11 cellular contexts compared by ENCODE assay signal in genomic region chr16:54193013-54193655, GRCh38.
A peak's percentile ranks its signal among the peaks of the same experiment; 100 is the strongest.
DNase-seq lines count a peak whose midpoint lies in the region; ATAC-seq and TF ChIP-seq lines count a peak whose summit lies in the region.
"Had no signal": no experiment of that assay in that cellular context is flagged by ENCODE, and none has a peak within 500 bp of the region (broad histone marks: within the 10 kb centered on the region; RNA-seq: fewer than 3 reads in every experiment).

No MANE protein-coding gene starts in this region.

- H3K4me1 ChIP-seq in iPS-15b (ENCODE audit: control insufficient read depth, insufficient read depth, low read length) (peaks cover 3% of the 10 kb centered on the region), skeletal muscle satellite cell (ENCODE audit: control insufficient read depth, insufficient read depth, low read length) (peaks cover 17% of the 10 kb centered on the region), mucosa of descending colon (ENCODE audit: low read depth) (no peaks in the 10 kb centered on the region)

- TF ChIP-seq CTCF in NB4 (IDR thresholded peaks at IDR 0.05; ENCODE audit: low read depth, low read length) (no peak), mucosa of descending colon (IDR thresholded peaks at IDR 0.05) (no peak)

- H3K9me3 ChIP-seq in iPS-15b (ENCODE audit: control insufficient read depth, insufficient read depth, low read length), result no peaks in the 10 kb centered on the region
- H3K9me3 ChIP-seq in skeletal muscle satellite cell (replicated peaks; ENCODE audit: low read length), result peaks cover 4% of the 10 kb centered on the region
- H3K9me3 ChIP-seq in mucosa of descending colon, result no peaks in the 10 kb centered on the region
- H3K9me3 ChIP-seq: testis had no signal

- H3K36me3 ChIP-seq in iPS-15b (ENCODE audit: control insufficient read depth, insufficient read depth, low read length) (no peaks in the 10 kb centered on the region), skeletal muscle satellite cell (ENCODE audit: insufficient read depth, low read length) (no peaks in the 10 kb centered on the region), mucosa of descending colon (ENCODE audit: low read depth) (no peaks in the 10 kb centered on the region)

- peak overlapping the region; percentile 5 for H3K4me3 ChIP-seq in NB4 (ENCODE audit: low read depth, low read length)
- H3K4me3 ChIP-seq in iPS-15b (ENCODE audit: low read depth, low read length), result peak overlapping the region; percentile 66
- H3K4me3 ChIP-seq in skeletal muscle satellite cell (ENCODE audit: low read length), result peak overlapping the region; percentile 60
- no peak overlapping the region for H3K4me3 ChIP-seq in mucosa of descending colon
- H3K4me3 ChIP-seq: lung had no signal

- no peak for TF ChIP-seq POLR2A in NB4 (IDR thresholded peaks at IDR 0.05; ENCODE audit: extremely low read depth, insufficient read length)

- intact Hi-C loops in mucosa of descending colon (cut with DNase I, micrococcal nuclease), result no loop called here

- no peak overlapping the region for H3K9ac ChIP-seq in iPS-15b (ENCODE audit: low read depth, low read length)
- H3K9ac ChIP-seq in skeletal muscle satellite cell (ENCODE audit: low read depth, low read length), result peak overlapping the region; percentile 76

- ATAC-seq in GM21515 (IDR thresholded peaks at IDR 0.05; ENCODE audit: unreplicated experiment), result peak; percentile 17
- no peak for ATAC-seq in mucosa of descending colon

- peak overlapping the region; percentile 84 for H3K4me2 ChIP-seq in skeletal muscle satellite cell (ENCODE audit: low read length)

- no peak for DNase-seq in NB4 (ENCODE audit: low read depth)
- DNase-seq in NCI-H1417 (lab: John Stamatoyannopoulos, UW), result no peak
- no peak for DNase-seq in NCI-H345 treated with DMSO at 0.1 percent for 48 hours (lab: John Stamatoyannopoulos, UW; ENCODE audit: unreplicated experiment)
- no peak for DNase-seq in DMS 273 (lab: John Stamatoyannopoulos, UW; ENCODE audit: unreplicated experiment)
- DNase-seq in mucosa of descending colon, result no peak
- DNase-seq: NCI-H2081 treated with DMSO at 0.1 percent for 48 hours had no signal

- H3K27me3 ChIP-seq in iPS-15b (ENCODE audit: control insufficient read depth, insufficient read depth, low read length) (peaks cover 16% of the 10 kb centered on the region), skeletal muscle satellite cell (ENCODE audit: control insufficient read depth, insufficient read depth, low read length) (no peaks in the 10 kb centered on the region)
- H3K27me3 ChIP-seq: testis had no signal
